10 cellular contexts compared by ENCODE assay signal in the genomic region with DNA sequence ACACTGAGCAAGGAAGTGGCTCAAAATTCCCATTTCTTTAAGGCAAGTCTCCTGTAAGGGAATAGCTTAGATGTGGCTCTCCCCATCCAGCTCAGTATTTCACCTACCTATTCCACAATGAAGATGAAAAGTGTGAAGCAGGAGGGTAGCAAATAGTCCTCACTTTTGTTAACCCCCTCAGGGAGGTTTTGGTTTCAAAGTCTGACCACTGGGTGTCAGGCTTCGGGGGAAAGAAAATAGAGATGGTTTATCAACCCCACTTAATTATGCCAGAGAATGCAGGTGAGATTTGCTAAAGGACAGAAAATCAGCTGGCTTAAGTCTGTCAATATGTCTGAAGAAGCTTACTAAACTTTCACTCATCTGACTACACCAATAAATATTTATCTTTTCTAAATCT.
A peak's percentile ranks its signal among the peaks of the same experiment; 100 is the strongest.
DNase-seq lines count a peak whose midpoint lies in the region; ATAC-seq and TF ChIP-seq lines count a peak whose summit lies in the region.
"Had no signal": no experiment of that assay in that cellular context is flagged by ENCODE, and none has a peak within 500 bp of the region (broad histone marks: within the 10 kb centered on the region; RNA-seq: fewer than 3 reads in every experiment).

No MANE protein-coding gene starts in this region.

- in situ Hi-C loops in brain microvascular endothelial cell (cut with HindIII; ENCODE audit: low pct_ligation_motif_present, low sequenced_read_pairs), result no loop called here

- no peak overlapping the region for H3K4me3 Mint-ChIP-seq in nephron
- H3K4me3 Mint-ChIP-seq: central memory CD8-positive, alpha-beta T cell had no signal

- peaks cover 7% of the 10 kb centered on the region for H3K36me3 ChIP-seq in brain microvascular endothelial cell (replicated peaks)

- no peak overlapping the region for H3K27ac ChIP-seq in brain microvascular endothelial cell
- H3K27ac ChIP-seq: esophagus muscularis mucosa had no signal

- H3K27me3 Mint-ChIP-seq in nephron (ENCODE audit: low read depth), result no peaks in the 10 kb centered on the region
- H3K27me3 Mint-ChIP-seq: central memory CD8-positive, alpha-beta T cell had no signal

- no peaks in the 10 kb centered on the region for H3K27me3 ChIP-seq in brain microvascular endothelial cell (replicated peaks)
- H3K27me3 ChIP-seq: esophagus muscularis mucosa had no signal

- no peaks in the 10 kb centered on the region for H3K4me1 Mint-ChIP-seq in nephron

- no peak for ATAC-seq in GM18520 (IDR thresholded peaks at IDR 0.05; ENCODE audit: unreplicated experiment)
- ATAC-seq in HG03135 (IDR thresholded peaks at IDR 0.05; ENCODE audit: unreplicated experiment), result no peak

- TF ChIP-seq CTCF in brain microvascular endothelial cell (IDR thresholded peaks at IDR 0.05; ENCODE audit: low read depth, low read length, missing control alignments), result peak; percentile 52
- peak in 2 of 3 experiments; percentile 8 to 12 for TF ChIP-seq CTCF in nephron (IDR thresholded peaks at IDR 0.05; ENCODE audit: unreplicated experiment in 3 of 3)

- DNase-seq in DMS 273 (lab: John Stamatoyannopoulos, UW; ENCODE audit: unreplicated experiment) (peak; percentile 28), DMS 273 treated with DMSO at 0.1 percent for 48 hours (lab: John Stamatoyannopoulos, UW) (no peak), HPDE6-E6E7 (ENCODE audit: extremely low spot score) (peak; percentile 5), brain microvascular endothelial cell (no peak), amniotic stem cell (lab: John Stamatoyannopoulos, UW) (no peak)

- H3K36me3 Mint-ChIP-seq in nephron (ENCODE audit: low read depth), result peaks cover 45% of the 10 kb centered on the region

- H3K4me3 ChIP-seq in brain microvascular endothelial cell (ENCODE audit: low read depth, low read length), result no peak overlapping the region
- H3K4me3 ChIP-seq: esophagus muscularis mucosa had no signal

- H3K9me3 Mint-ChIP-seq in nephron, result no peaks in the 10 kb centered on the region
- H3K9me3 Mint-ChIP-seq: central memory CD8-positive, alpha-beta T cell had no signal

- no peak overlapping the region for H3K27ac Mint-ChIP-seq in nephron

Comparison
In these comparisons a context has a peak if more than half of its experiments do, and no peak if none do; other contexts are left out.
1. DNase-seq: peak in DMS 273 (single experiment) and HPDE6-E6E7 (single experiment); none in DMS 273 treated with DMSO at 0.1 percent for 48 hours (single experiment), brain microvascular endothelial cell (single experiment) and amniotic stem cell (single experiment).